14 cellular contexts compared by ENCODE assay signal in genomic region chr6:155599571-155599970, GRCh38.
DNase-seq lines count a peak whose midpoint lies in the region; ATAC-seq and TF ChIP-seq lines count a peak whose summit lies in the region.
"Had no signal": no experiment of that assay in that cellular context is flagged by ENCODE, and none has a peak within 500 bp of the region (broad histone marks: within the 10 kb centered on the region; RNA-seq: fewer than 3 reads in every experiment).

No MANE protein-coding gene starts in this region.

- no peak overlapping the region for H4K91ac ChIP-seq in neuronal stem cell (ENCODE audit: low read depth, low read length, poor library complexity)

- CTCF ChIA-PET in activated CD8-positive, alpha-beta T cell treated with anti-CD3 and anti-CD28 coated beads for 36 hours (lab: Charles Lee): no interaction called here

- no peaks in the 10 kb centered on the region for H3K36me3 Mint-ChIP-seq in activated CD4-positive, alpha-beta T cell treated with anti-CD3 and anti-CD28 coated beads, Interleukin-2, amount 10 ng/mL, durations not matched to agents 24 days and 14 days (ENCODE audit: low read depth)
- no peaks in the 10 kb centered on the region for H3K36me3 Mint-ChIP-seq in activated CD8-positive, alpha-beta T cell treated with anti-CD3 and anti-CD28 coated beads for 36 hours (ENCODE audit: low read depth)
- H3K36me3 Mint-ChIP-seq: CD14-positive monocyte had no signal

- H3K27ac ChIP-seq in neuronal stem cell (replicated peaks; ENCODE audit: low read length): no peak overlapping the region
- H3K27ac ChIP-seq in prostate gland: no peak overlapping the region
- H3K27ac ChIP-seq: A549 had no signal

- H3K23ac ChIP-seq in neuronal stem cell (ENCODE audit: low read depth, low read length, poor library complexity): no peak overlapping the region

- H2BK120ac ChIP-seq in neuronal stem cell (ENCODE audit: low read depth, low read length): no peak overlapping the region

- no peak overlapping the region for H2AFZ ChIP-seq in neuronal stem cell (ENCODE audit: low read length)

- H3K9me3 ChIP-seq in neuronal stem cell (replicated peaks in 1 of 2; ENCODE audit: control insufficient read depth in 2 of 2, insufficient read depth in 1 of 2, low read depth in 1 of 2, low read length in 2 of 2) (no peaks in the 10 kb centered on the region), prostate gland (no peaks in the 10 kb centered on the region)
- H3K9me3 ChIP-seq: A549 had no signal

- DNase-seq in ELF-1 (ENCODE audit: low read depth, low spot score): peak; percentile 67
- DNase-seq in NCI-H2227 (lab: John Stamatoyannopoulos, UW; ENCODE audit: unreplicated experiment): peak; percentile 18
- DNase-seq in left colon: no peak
- DNase-seq in neuronal stem cell (ENCODE audit: low spot score): peak; percentile 60
- no peak for DNase-seq in activated CD4-positive, alpha-beta T cell treated with anti-CD3 and anti-CD28 coated beads, Interleukin-2, amount 10 ng/mL, durations not matched to agents 24 days and 14 days
- DNase-seq in prostate gland (ENCODE audit: low spot score): no peak
- DNase-seq in activated CD8-positive, alpha-beta T cell treated with anti-CD3 and anti-CD28 coated beads for 36 hours: no peak
- DNase-seq: H9, MV-4-11, NCI-H2029, NCI-H510A treated with DMSO at 0.1 percent for 48 hours had no signal

- H3K4me1 ChIP-seq in neuronal stem cell (ENCODE audit: control insufficient read depth in 2 of 2, insufficient read depth in 1 of 2, low read depth in 1 of 2, low read length in 2 of 2) (peaks cover 3 to 4% of the 10 kb centered on the region in 2 donors), prostate gland (replicated peaks) (no peaks in the 10 kb centered on the region)
- H3K4me1 ChIP-seq: A549 had no signal

- no peak overlapping the region for H3K4me2 ChIP-seq in neuronal stem cell (ENCODE audit: insufficient read depth, low read length, poor library complexity, severe bottlenecking)
- H3K4me2 ChIP-seq: A549 had no signal

- H3K4ac ChIP-seq in neuronal stem cell (ENCODE audit: low read length): no peak overlapping the region

- no peak overlapping the region for H2AK5ac ChIP-seq in neuronal stem cell (ENCODE audit: low read depth, low read length)

- intact Hi-C loops in left colon (cut with DNase I, micrococcal nuclease): no loop called here
- intact Hi-C loops in activated CD4-positive, alpha-beta T cell treated with anti-CD3 and anti-CD28 coated beads, Interleukin-2, amount 10 ng/mL, durations not matched to agents 24 days and 14 days (cut with micrococcal nuclease): no loop called here
- intact Hi-C loops in prostate gland (cut with DNase I): no loop called here
- intact Hi-C loops in activated CD8-positive, alpha-beta T cell treated with anti-CD3 and anti-CD28 coated beads for 36 hours (cut with micrococcal nuclease): no loop called here

- no peak overlapping the region for H2BK12ac ChIP-seq in neuronal stem cell (ENCODE audit: low read length)

- H3K4me1 Mint-ChIP-seq in activated CD4-positive, alpha-beta T cell treated with anti-CD3 and anti-CD28 coated beads, Interleukin-2, amount 10 ng/mL, durations not matched to agents 24 days and 14 days: no peaks in the 10 kb centered on the region
- no peaks in the 10 kb centered on the region for H3K4me1 Mint-ChIP-seq in activated CD8-positive, alpha-beta T cell treated with anti-CD3 and anti-CD28 coated beads for 36 hours (ENCODE audit: low read depth)
- H3K4me1 Mint-ChIP-seq: CD14-positive monocyte had no signal

- no peak overlapping the region for H3K27ac Mint-ChIP-seq in activated CD4-positive, alpha-beta T cell treated with anti-CD3 and anti-CD28 coated beads, Interleukin-2, amount 10 ng/mL, durations not matched to agents 24 days and 14 days
- H3K27ac Mint-ChIP-seq in activated CD8-positive, alpha-beta T cell treated with anti-CD3 and anti-CD28 coated beads for 36 hours: no peak overlapping the region
- H3K27ac Mint-ChIP-seq: CD14-positive monocyte had no signal

- H4K8ac ChIP-seq in neuronal stem cell (ENCODE audit: low read depth, low read length): no peak overlapping the region

- peak; percentile 68 for ATAC-seq in left colon
- no peak for ATAC-seq in activated CD8-positive, alpha-beta T cell treated with anti-CD3 and anti-CD28 coated beads for 36 hours
- ATAC-seq: A549, Panc1 had no signal

- no peak overlapping the region for H3K18ac ChIP-seq in neuronal stem cell (ENCODE audit: low read length)

- POLR2A ChIA-PET in activated CD8-positive, alpha-beta T cell treated with anti-CD3 and anti-CD28 coated beads for 36 hours (lab: Charles Lee): no interaction called here

- H3K27me3 Mint-ChIP-seq in activated CD4-positive, alpha-beta T cell treated with anti-CD3 and anti-CD28 coated beads, Interleukin-2, amount 10 ng/mL, durations not matched to agents 24 days and 14 days: no peaks in the 10 kb centered on the region
- peaks cover 2% of the 10 kb centered on the region for H3K27me3 Mint-ChIP-seq in activated CD8-positive, alpha-beta T cell treated with anti-CD3 and anti-CD28 coated beads for 36 hours

- H3K27me3 ChIP-seq in neuronal stem cell (ENCODE audit: control insufficient read depth in 3 of 3, insufficient read depth in 3 of 3, low read depth in 1 of 3, low read length in 3 of 3) (peaks cover 0 to 64% (median 0%) of the 10 kb centered on the region in 3 experiments), prostate gland (replicated peaks; ENCODE audit: insufficient read depth) (no peaks in the 10 kb centered on the region)

- no peaks in the 10 kb centered on the region for H3K36me3 ChIP-seq in neuronal stem cell (replicated peaks in 1 of 2; ENCODE audit: control insufficient read depth in 2 of 2, insufficient read depth in 2 of 2, low read length in 2 of 2)
- no peaks in the 10 kb centered on the region for H3K36me3 ChIP-seq in prostate gland

- no peak overlapping the region for H2BK5ac ChIP-seq in neuronal stem cell (ENCODE audit: low read length)

- H3K14ac ChIP-seq in neuronal stem cell (ENCODE audit: low read length): no peak overlapping the region

- no peaks in the 10 kb centered on the region for H3K9me3 Mint-ChIP-seq in activated CD4-positive, alpha-beta T cell treated with anti-CD3 and anti-CD28 coated beads, Interleukin-2, amount 10 ng/mL, durations not matched to agents 24 days and 14 days
- H3K9me3 Mint-ChIP-seq in activated CD8-positive, alpha-beta T cell treated with anti-CD3 and anti-CD28 coated beads for 36 hours: no peaks in the 10 kb centered on the region

- no CpG with 5 or more reads among the region's 4 CpGs for WGBS in neuronal stem cell (ENCODE audit: extremely low coverage in 2 of 2, insufficient read length in 2 of 2, insufficient replicate concordance in 1 of 2), 2 donors
- WGBS in prostate gland: 18% methylated on average over 4 of the region's 4 CpGs

- H3K9ac ChIP-seq in neuronal stem cell (ENCODE audit: low read depth, low read length, poor library complexity): no peak overlapping the region

- no peaks in the 10 kb centered on the region for H3K79me1 ChIP-seq in neuronal stem cell (ENCODE audit: low read depth, low read length)

- H3K4me3 Mint-ChIP-seq in activated CD4-positive, alpha-beta T cell treated with anti-CD3 and anti-CD28 coated beads, Interleukin-2, amount 10 ng/mL, durations not matched to agents 24 days and 14 days: no peak overlapping the region
- H3K4me3 Mint-ChIP-seq in activated CD8-positive, alpha-beta T cell treated with anti-CD3 and anti-CD28 coated beads for 36 hours: no peak overlapping the region
- H3K4me3 Mint-ChIP-seq: CD14-positive monocyte, H9 had no signal

- TF ChIP-seq POLR2A in prostate gland (IDR thresholded peaks at IDR 0.05): no peak

- H2BK15ac ChIP-seq in neuronal stem cell (ENCODE audit: low read length): no peak overlapping the region

- H3K4me3 ChIP-seq in neuronal stem cell (ENCODE audit: low read length in 2 of 2) (no peak overlapping the region), prostate gland (no peak overlapping the region)
- H3K4me3 ChIP-seq: A549 had no signal

- TF ChIP-seq CTCF in prostate gland (IDR thresholded peaks at IDR 0.05): no peak
- no peak for TF ChIP-seq CTCF in activated CD8-positive, alpha-beta T cell treated with anti-CD3 and anti-CD28 coated beads for 36 hours (IDR thresholded peaks at IDR 0.05)

Comparison
In these comparisons a context has a peak if more than half of its experiments do, and no peak if none do; other contexts are left out.
1. DNase-seq: peak in ELF-1 (single experiment), NCI-H2227 (single experiment) and neuronal stem cell (single experiment); none in left colon (0 of 2), activated CD4-positive, alpha-beta T cell treated with anti-CD3 and anti-CD28 coated beads, Interleukin-2, amount 10 ng/mL, durations not matched to agents 24 days and 14 days (single experiment), prostate gland (single experiment) and activated CD8-positive, alpha-beta T cell treated with anti-CD3 and anti-CD28 coated beads for 36 hours (single experiment).